23 cellular contexts compared by ENCODE assay signal in genomic region chr9:103625161-103625804, GRCh38.
DNase-seq lines count a peak whose midpoint lies in the region; ATAC-seq and TF ChIP-seq lines count a peak whose summit lies in the region.
"Had no signal": no experiment of that assay in that cellular context is flagged by ENCODE, and none has a peak within 500 bp of the region (broad histone marks: within the 10 kb centered on the region; RNA-seq: fewer than 3 reads in every experiment).

No MANE protein-coding gene starts in this region.

- peak; percentile 52 for ATAC-seq in GM18870 (IDR thresholded peaks at IDR 0.05; ENCODE audit: unreplicated experiment)
- ATAC-seq in HG03432 (IDR thresholded peaks at IDR 0.05; ENCODE audit: unreplicated experiment) = peak; percentile 61
- ATAC-seq in activated CD4-positive, CD25-positive, alpha-beta regulatory T cell treated with anti-CD3 and anti-CD28 coated beads, Interleukin-2, amount 50 U/mL, for 24 hours = no peak
- ATAC-seq: GM12878, K562 had no signal

- no peak for DNase-seq in NCI-H510A treated with DMSO at 0.1 percent for 48 hours (lab: John Stamatoyannopoulos, UW)
- DNase-seq in AG20443 (ENCODE audit: low spot score) = no peak
- DNase-seq in kidney tubule cell (ENCODE audit: low spot score) = no peak
- DNase-seq: 8988T; BE2C; C1 segment of cervical spinal cord; CD4-positive, CD25-positive, alpha-beta regulatory T cell; CD8-positive, alpha-beta memory T cell; COR-L47; DMS 273 treated with DMSO at 0.1 percent for 48 hours; DMS53; DND-41; EL; GOT3; H9; IMR-90 had no signal

- TF ChIP-seq CTCF in OCI-LY3 (IDR thresholded peaks at IDR 0.05; ENCODE audit: low read depth, low read length) = no peak

- peak overlapping the region; percentile 69 for H2AFZ ChIP-seq in ACC112 (ENCODE audit: low read length, unreplicated experiment)
- H2AFZ ChIP-seq in OCI-LY3 (ENCODE audit: low read depth, low read length) = peak overlapping the region; percentile 60; the same call in 1 of the 2 replicates

- H3K4me3 ChIP-seq in ACC112 (ENCODE audit: low read depth, low read length) (peak overlapping the region; percentile 22), OCI-LY3 (ENCODE audit: low read length) (no peak overlapping the region)
- H3K4me3 ChIP-seq: GM12878, K562 had no signal

- H4K20me1 ChIP-seq in OCI-LY3 (ENCODE audit: insufficient read depth, low read length) = no peaks in the 10 kb centered on the region

- H3K27ac ChIP-seq in ACC112 (ENCODE audit: low read depth, low read length) = no peak overlapping the region
- no peak overlapping the region for H3K27ac ChIP-seq in OCI-LY3 (ENCODE audit: low read length)

- H3K9me3 ChIP-seq in OCI-LY3 (ENCODE audit: insufficient read depth, low read length) = peaks cover 14% of the 10 kb centered on the region; the same call in 1 of the 2 replicates
- H3K9me3 ChIP-seq: BE2C had no signal

- H3K36me3 ChIP-seq in ACC112 (ENCODE audit: insufficient read depth, low read length) (no peaks in the 10 kb centered on the region), OCI-LY3 (replicated peaks; ENCODE audit: low read depth, low read length) (no peaks in the 10 kb centered on the region)
- H3K36me3 ChIP-seq: BE2C had no signal

- H3K79me2 ChIP-seq in ACC112 (ENCODE audit: control insufficient read depth, insufficient read depth, low read length, unreplicated experiment) (no peaks in the 10 kb centered on the region), OCI-LY3 (ENCODE audit: low read length) (no peaks in the 10 kb centered on the region)

- no peak overlapping the region for H3K9ac ChIP-seq in OCI-LY3 (ENCODE audit: low read length)

- H3K4me1 ChIP-seq in ACC112 (ENCODE audit: control insufficient read depth, insufficient read depth, low read length, unreplicated experiment) (no peaks in the 10 kb centered on the region), OCI-LY3 (ENCODE audit: low read length) (peaks cover 9% of the 10 kb centered on the region)
- H3K4me1 ChIP-seq: BE2C had no signal

- H3K27me3 ChIP-seq in ACC112 (ENCODE audit: insufficient read depth, low read length) (no peaks in the 10 kb centered on the region), OCI-LY3 (ENCODE audit: low read depth, low read length) (no peaks in the 10 kb centered on the region)
- H3K27me3 ChIP-seq: BE2C had no signal

- peak overlapping the region; percentile 7 for H3K4me2 ChIP-seq in OCI-LY3 (ENCODE audit: low read length)

Comparison
In these comparisons a context has a peak if more than half of its experiments do, and no peak if none do; other contexts are left out.
1. ATAC-seq: peak in GM18870 (single experiment) and HG03432 (single experiment); none in activated CD4-positive, CD25-positive, alpha-beta regulatory T cell treated with anti-CD3 and anti-CD28 coated beads, Interleukin-2, amount 50 U/mL, for 24 hours (0 of 2).